In the genomic region with DNA sequence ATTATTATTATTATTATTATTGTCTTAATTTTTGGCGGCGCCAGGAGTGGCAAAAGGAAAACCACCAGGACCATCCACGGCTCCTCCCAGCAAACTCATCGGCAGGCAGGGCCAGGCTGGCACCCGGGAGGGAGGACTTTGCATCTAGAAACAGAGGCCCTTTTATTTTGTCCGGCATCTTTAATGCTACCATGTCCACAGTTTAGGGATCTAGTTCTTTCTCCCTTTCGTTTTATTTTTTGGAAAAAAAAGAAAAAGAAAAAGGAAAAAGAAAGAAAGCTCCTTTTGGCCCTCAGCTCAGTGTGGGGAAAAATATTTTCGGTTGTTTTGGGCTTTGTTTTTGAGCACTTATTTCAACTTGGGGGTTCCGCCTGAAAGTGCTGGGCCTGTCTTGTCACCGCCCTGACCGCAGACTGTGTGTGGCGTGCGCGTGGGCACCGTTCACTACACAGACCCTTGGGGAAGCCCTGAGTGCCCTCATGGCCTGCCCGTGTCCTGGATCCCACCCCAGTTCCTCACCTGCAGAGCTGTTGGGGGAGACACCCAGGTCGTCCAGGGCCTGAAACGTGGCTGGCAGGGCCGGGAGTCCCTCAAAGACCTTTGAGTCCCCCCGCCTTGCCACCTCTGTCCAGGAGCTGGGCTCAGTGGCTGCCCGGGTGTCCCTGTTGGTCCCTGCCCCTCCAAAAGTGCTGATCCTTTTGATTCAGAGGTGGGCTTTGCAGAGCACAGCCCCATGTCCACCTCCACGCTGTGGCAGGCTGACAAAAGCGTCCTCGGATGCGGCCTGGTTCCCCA, we compare ENCODE assay signal across 10 cellular contexts.
DNase-seq lines count a peak whose midpoint lies in the region; ATAC-seq and TF ChIP-seq lines count a peak whose summit lies in the region.
"Had no signal": no experiment of that assay in that cellular context is flagged by ENCODE, and none has a peak within 500 bp of the region (broad histone marks: within the 10 kb centered on the region; RNA-seq: fewer than 3 reads in every experiment).

No MANE protein-coding gene starts in this region.

- peaks cover 28 to 100% (median 88%) of the 10 kb centered on the region in 12 donors for H3K4me1 ChIP-seq in heart left ventricle
- peaks cover 89% of the 10 kb centered on the region in 2 donors for H3K4me1 ChIP-seq in gastrocnemius medialis

- peak overlapping the region; percentile 97 to 100 (median 98) for H3K27ac ChIP-seq in heart left ventricle
- peak overlapping the region; percentile 94 to 98 (median 97) for H3K27ac ChIP-seq in gastrocnemius medialis
- no peak overlapping the region for H3K27ac ChIP-seq in WERI-Rb-1
- H3K27ac ChIP-seq: HL-60 had no signal

- H3K9me3 ChIP-seq in heart left ventricle (no peaks in the 10 kb centered on the region), gastrocnemius medialis (no peaks in the 10 kb centered on the region), WERI-Rb-1 (ENCODE audit: severe bottlenecking) (no peaks in the 10 kb centered on the region)

- in situ Hi-C loops in astrocyte of the cerebellum (cut with HindIII; ENCODE audit: low sequenced_read_pairs) (no loop called here), gastrocnemius medialis (cut with MboI; ENCODE audit: low sequenced_read_pairs in 4 of 4) (no loop called here)

- H3K27me3 ChIP-seq in heart left ventricle (no peaks in the 10 kb centered on the region), gastrocnemius medialis (no peaks in the 10 kb centered on the region), WERI-Rb-1 (ENCODE audit: insufficient read depth, low read depth, severe bottlenecking) (no peaks in the 10 kb centered on the region)

- H3K4me3 ChIP-seq in astrocyte of the cerebellum (ENCODE audit: low read depth, low read length) (peak overlapping the region; percentile 98), heart left ventricle (peak overlapping the region; percentile 17 to 97 (median 89)), gastrocnemius medialis (peak overlapping the region; percentile 78 to 86 (median 82)), WERI-Rb-1 (ENCODE audit: low read depth, low read length) (no peak overlapping the region)

- intact Hi-C loops in heart left ventricle (cut with DNase I) (no loop called here), gastrocnemius medialis (cut with DNase I; ENCODE audit: low total_unique reads) (loop anchor here (2.0 kb wide), 1 partner anchor 46 kb away; no protein-coding TSS in a partner anchor)

- TF ChIP-seq POLR2A in heart left ventricle (IDR thresholded peaks at IDR 0.05), result no peak
- no peak for TF ChIP-seq POLR2A in gastrocnemius medialis (IDR thresholded peaks at IDR 0.05)

- H3K36me3 ChIP-seq in heart left ventricle (peaks cover 0 to 42% (median 9%) of the 10 kb centered on the region in 9 donors), gastrocnemius medialis (no peaks in the 10 kb centered on the region), WERI-Rb-1 (no peaks in the 10 kb centered on the region; the same call in 1 of the 2 replicates)

- peak; percentile 37 for DNase-seq in EH (ENCODE audit: low read depth)
- DNase-seq in astrocyte of the cerebellum (ENCODE audit: low read depth), result no peak
- DNase-seq in heart left ventricle, result peak in 3 of 5 donors; percentile 32 to 69 (median 36)
- DNase-seq in gastrocnemius medialis, result peak in 1 of 2 donors; percentile 53
- no peak for DNase-seq in UCSD-AML1 (lab: John Stamatoyannopoulos, UW; ENCODE audit: unreplicated experiment)
- no peak for DNase-seq in WERI-Rb-1
- no peak for DNase-seq in NCI-H1436 treated with DMSO at 0.1 percent for 48 hours (lab: John Stamatoyannopoulos, UW)
- DNase-seq: NCI-H510A had no signal

- TF ChIP-seq CTCF in astrocyte of the cerebellum (IDR thresholded peaks at IDR 0.05; ENCODE audit: low read depth, low read length, missing control alignments) (no peak), heart left ventricle (IDR thresholded peaks at IDR 0.05) (no peak), gastrocnemius medialis (IDR thresholded peaks at IDR 0.05 in 4 of 5, conservative IDR thresholded peaks at IDR 0.05 in 1 of 5) (no peak), WERI-Rb-1 (IDR thresholded peaks at IDR 0.05; ENCODE audit: low read depth, low read length) (no peak)

- ATAC-seq in heart left ventricle, result no peak
- no peak for ATAC-seq in gastrocnemius medialis
- ATAC-seq in GM19467 (IDR thresholded peaks at IDR 0.05; ENCODE audit: unreplicated experiment), result no peak

- 25 to 55% (median 27%) methylated on average over 24 to 25 of the region's 25 CpGs for WGBS in heart left ventricle, 4 donors

Comparison
In these comparisons a context has a peak if more than half of its experiments do, and no peak if none do; other contexts are left out.
1. DNase-seq: peak in EH (single experiment) and heart left ventricle (3 of 5); none in astrocyte of the cerebellum (single experiment), UCSD-AML1 (single experiment), WERI-Rb-1 (single experiment) and NCI-H1436 treated with DMSO at 0.1 percent for 48 hours (single experiment).